ENCODE assay signal across 8 cellular contexts in the genomic region with DNA sequence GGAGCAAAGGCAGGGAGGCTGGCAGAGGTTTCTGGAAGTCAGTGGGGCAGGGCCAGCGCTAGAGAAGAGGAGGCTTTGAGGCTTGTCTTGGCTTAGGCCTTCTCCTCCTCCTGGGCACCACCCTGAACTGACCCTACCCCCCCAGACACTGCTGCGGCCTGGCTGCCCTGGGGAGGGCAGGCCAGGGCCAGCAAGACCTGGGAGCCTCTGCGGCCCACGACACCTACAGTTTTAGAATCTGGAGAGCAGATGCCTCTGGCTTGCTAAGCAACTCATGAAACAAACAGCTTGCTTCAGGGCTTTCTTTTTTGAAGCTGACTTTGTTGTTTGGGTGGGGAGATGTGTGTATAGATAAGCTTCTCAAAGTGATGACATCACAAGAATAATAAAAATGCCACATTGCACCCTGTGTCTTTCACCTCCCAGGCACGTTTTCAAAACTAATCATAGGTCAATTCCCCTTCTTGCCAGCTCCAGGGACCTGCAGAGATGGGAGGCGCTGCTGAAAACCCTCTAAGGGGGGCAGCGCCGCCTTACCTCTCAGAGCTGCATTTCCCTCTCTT. TPM values are rescaled to one million over a fixed set of nuclear protein-coding genes. Genes with fewer than 3 reads are reported as not detected.
DNase-seq lines count a peak whose midpoint lies in the region; ATAC-seq, FAIRE-seq and TF ChIP-seq lines count a peak whose summit lies in the region.

No MANE protein-coding gene starts in this region.

- H4K8ac ChIP-seq in mesenchymal stem cell (ENCODE audit: low read length): no peak overlapping the region

- peak overlapping the region in 1 of 2 experiments; percentile 78 for H3K18ac ChIP-seq in mesenchymal stem cell (ENCODE audit: low read depth in 1 of 2, low read length in 2 of 2)

- peak overlapping the region; percentile 47 for H2BK5ac ChIP-seq in mesenchymal stem cell (ENCODE audit: low read depth, low read length, poor library complexity, severe bottlenecking)

- no peak overlapping the region for H3K4me3 ChIP-seq in HUES64 (ENCODE audit: low read length)
- H3K4me3 ChIP-seq in mammary epithelial cell (replicated peaks in 1 of 3; ENCODE audit: insufficient read depth in 1 of 3, low read depth in 2 of 3, low read length in 3 of 3): no peak overlapping the region
- no peak overlapping the region for H3K4me3 ChIP-seq in mesenchymal stem cell (ENCODE audit: insufficient read depth in 1 of 2, low read depth in 1 of 2, low read length in 2 of 2)

- intact Hi-C loops in CD4-positive, alpha-beta T cell (cut with DNase I, micrococcal nuclease): loop anchor here in 1 of 2 experiments (5.0 kb wide), 1 partner anchor 45 kb away; the partner anchor contains the start of gene SMAD7
- intact Hi-C loops in mammary epithelial cell (cut with micrococcal nuclease): loop anchor here (1.0 to 2.0 kb wide), 2 partner anchors 24 to 45 kb away; no protein-coding TSS in a partner anchor

- H3K9ac ChIP-seq in HUES64 (ENCODE audit: low read depth, low read length): 0 out of 2 replicates have a peak overlapping the region, but pooled peaks have one; percentile 7
- peak overlapping the region; percentile 73 for H3K9ac ChIP-seq in mammary epithelial cell (ENCODE audit: insufficient read depth, low read length)
- peak overlapping the region; percentile 77 for H3K9ac ChIP-seq in mesenchymal stem cell (ENCODE audit: low read length)

- peaks cover 21% of the 10 kb centered on the region for H3K4me1 Mint-ChIP-seq in CD4-positive, alpha-beta T cell (ENCODE audit: low read depth)

- H3K36me3 ChIP-seq in HUES64 (ENCODE audit: insufficient read depth, low read length) (no peaks in the 10 kb centered on the region), mammary epithelial cell (ENCODE audit: insufficient read depth, low read length) (no peaks in the 10 kb centered on the region), mesenchymal stem cell (ENCODE audit: control insufficient read depth in 1 of 2, insufficient read depth in 2 of 2, low read depth in 1 of 2, low read length in 2 of 2) (peaks cover 0 to 5% of the 10 kb centered on the region in 2 experiments)

- peak overlapping the region in 1 of 2 experiments; percentile 82 for H2BK12ac ChIP-seq in mesenchymal stem cell (ENCODE audit: low read length in 2 of 2)

- in situ Hi-C loops in mammary epithelial cell (cut with MboI; ENCODE audit: low sequenced_read_pairs in 2 of 2): no loop called here

- peak overlapping the region; percentile 45 for H4K91ac ChIP-seq in mesenchymal stem cell (ENCODE audit: low read length)

- dilution Hi-C loops in mammary epithelial cell (cut with HindIII; ENCODE audit: low sequenced_read_pairs): loop anchor here (5.0 kb wide), 1 partner anchor 50 kb away; no protein-coding TSS in a partner anchor

- peak overlapping the region; percentile 25 for H3K4me3 Mint-ChIP-seq in CD4-positive, alpha-beta T cell

- no peak overlapping the region for H3K27ac ChIP-seq in CD4-positive, alpha-beta T cell (ENCODE audit: low read depth, low read length)
- H3K27ac ChIP-seq in HUES64 (ENCODE audit: low read depth, low read length) (peak overlapping the region; percentile 73; the same call in 1 of the 2 replicates), mammary epithelial cell (ENCODE audit: insufficient read depth, low read depth, low read length) (peak overlapping the region; percentile 90), mesenchymal stem cell (ENCODE audit: low read length, poor library complexity, severe bottlenecking) (peak overlapping the region; percentile 94)

- H3K27ac Mint-ChIP-seq in CD4-positive, alpha-beta T cell: peak overlapping the region; percentile 85

- H3K23ac ChIP-seq in mesenchymal stem cell (ENCODE audit: low read length in 2 of 2): no peak overlapping the region

- FAIRE-seq in frontal cortex (lab: Jason Lieb, UNC): no peak

- H2AFZ ChIP-seq in mammary epithelial cell (ENCODE audit: low read depth, low read length) (peak overlapping the region; percentile 65), mesenchymal stem cell (ENCODE audit: low read depth, low read length) (no peak overlapping the region)

- no peaks in the 10 kb centered on the region for H3K79me2 ChIP-seq in mammary epithelial cell (ENCODE audit: insufficient read depth, low read length)

- no peak overlapping the region for H2BK120ac ChIP-seq in mesenchymal stem cell (ENCODE audit: low read depth, low read length)

- POLR2A ChIA-PET in CD4-positive, alpha-beta T cell (lab: Charles Lee): interaction anchor here (0.6 to 1.6 kb wide), 7 partner anchors 8 to 340 kb away, joined by 3 to 12 read pairs (median 4); partner anchors contain the start of gene SMAD7

- H2AK5ac ChIP-seq in mesenchymal stem cell (ENCODE audit: low read length, severe bottlenecking): peak overlapping the region; percentile 27

- no peaks in the 10 kb centered on the region for H3K79me1 ChIP-seq in mesenchymal stem cell (replicated peaks; ENCODE audit: low read length, poor library complexity, severe bottlenecking)

- H3K4me1 ChIP-seq in HUES64 (ENCODE audit: insufficient read depth, low read length) (peaks cover 22% of the 10 kb centered on the region), mammary epithelial cell (ENCODE audit: insufficient read depth, low read length) (peaks cover 28% of the 10 kb centered on the region), mesenchymal stem cell (ENCODE audit: control insufficient read depth, insufficient read depth, low read depth, low read length) (peaks cover 49% of the 10 kb centered on the region)

- DNase-seq in CD4-positive, alpha-beta T cell: peak in 5 of 10 experiments; percentile 17 to 43 (median 22)
- DNase-seq in mammary epithelial cell (peak; percentile 91), mesenchymal stem cell (peak; percentile 94), frontal cortex (ENCODE audit: low spot score in 2 of 2) (no peak), NCI-H187 (lab: John Stamatoyannopoulos, UW) (no peak), NCI-H1092 (lab: John Stamatoyannopoulos, UW) (no peak)

- H3K4me2 ChIP-seq in mammary epithelial cell (ENCODE audit: insufficient read depth, low read depth, low read length): peak overlapping the region; percentile 28
- H3K4me2 ChIP-seq in mesenchymal stem cell (ENCODE audit: low read length, poor library complexity, severe bottlenecking): no peak overlapping the region

- H3K9me3 Mint-ChIP-seq in CD4-positive, alpha-beta T cell: no peaks in the 10 kb centered on the region

- BruUV-seq in mammary epithelial cell (replicated peaks; lab: Mats Ljungman, UMichigan): no TSS peak

- H3K27me3 Mint-ChIP-seq in CD4-positive, alpha-beta T cell: no peaks in the 10 kb centered on the region

- no peak for TF ChIP-seq CTCF in CD4-positive, alpha-beta T cell (IDR thresholded peaks at IDR 0.05)
- no peak for TF ChIP-seq CTCF in mammary epithelial cell (conservative IDR thresholded peaks at IDR 0.05 in 1 of 2, IDR thresholded peaks at IDR 0.05 in 1 of 2; ENCODE audit: extremely low read depth in 1 of 2, insufficient read depth in 1 of 2, low read depth in 1 of 2, low read length in 2 of 2)

- no peak overlapping the region for H3K14ac ChIP-seq in mesenchymal stem cell (ENCODE audit: low read length in 2 of 2)

- peak overlapping the region in 1 of 2 experiments; percentile 17 for H3K4ac ChIP-seq in mesenchymal stem cell (ENCODE audit: low read depth in 1 of 2, low read length in 2 of 2)

- H3K36me3 Mint-ChIP-seq in CD4-positive, alpha-beta T cell (ENCODE audit: low read depth): no peaks in the 10 kb centered on the region

- peak; percentile 92 for ATAC-seq in CD4-positive, alpha-beta T cell (ENCODE audit: poor library complexity)
- ATAC-seq in esophagus mucosa: no peak

- no peaks in the 10 kb centered on the region for H3K27me3 ChIP-seq in CD4-positive, alpha-beta T cell (ENCODE audit: control insufficient read depth, insufficient read depth, low read length)
- H3K27me3 ChIP-seq in HUES64 (ENCODE audit: insufficient read depth, low read length) (no peaks in the 10 kb centered on the region; the same call in 1 of the 2 replicates), mammary epithelial cell (ENCODE audit: insufficient read depth, low read length) (no peaks in the 10 kb centered on the region), mesenchymal stem cell (ENCODE audit: control insufficient read depth in 1 of 2, insufficient read depth in 1 of 2, low read length in 2 of 2) (no peaks in the 10 kb centered on the region)

- WGBS in HUES64: 74% methylated on average over 8 of the region's 8 CpGs
- 37% methylated on average over 8 of the region's 8 CpGs for WGBS in mammary epithelial cell (ENCODE audit: low coverage, missing lambda C conversion rate)
- WGBS in mesenchymal stem cell: 46% methylated on average over 8 of the region's 8 CpGs

- H2BK15ac ChIP-seq in mesenchymal stem cell (ENCODE audit: low read depth, poor library complexity, severe bottlenecking): no peak overlapping the region

- CTCF ChIA-PET in CD4-positive, alpha-beta T cell (lab: Charles Lee): interaction anchor here (0.8 to 1.7 kb wide), 7 partner anchors 14 to 490 kb away, joined by 3 to 6 read pairs (median 5); partner anchors contain the start of gene C18orf32
- CTCF ChIA-PET in mammary epithelial cell (lab: Charles Lee; ENCODE audit: low non-redundant PET): no interaction called here

- H4K20me1 ChIP-seq in mammary epithelial cell (ENCODE audit: insufficient read depth, low read length): no peaks in the 10 kb centered on the region

- no peaks in the 10 kb centered on the region for H3K9me3 ChIP-seq in CD4-positive, alpha-beta T cell (ENCODE audit: control insufficient read depth, low read length)
- H3K9me3 ChIP-seq in HUES64 (ENCODE audit: insufficient read depth, low read depth, low read length) (no peaks in the 10 kb centered on the region), mammary epithelial cell (replicated peaks; ENCODE audit: insufficient read depth, low read length) (no peaks in the 10 kb centered on the region), mesenchymal stem cell (ENCODE audit: control insufficient read depth, low read length) (no peaks in the 10 kb centered on the region)

RNA-seq across cellular contexts. Expression of gene SMAD7, which starts 46.2 kb away (rescaled TPM):
- total RNA-seq in CD4-positive, alpha-beta T cell: 100 to 1,000 TPM; 244 to 254 TPM
- 9.8 TPM for polyA plus RNA-seq in HUES64 (2013, experiment 1 of 2)
- polyA plus RNA-seq in HUES64 (2013, experiment 2 of 2): 10.7 TPM
- total RNA-seq in mammary epithelial cell (10 to 100 TPM; 15.7 to 20.0 TPM), esophagus mucosa (3.7 TPM), frontal cortex (14.7 TPM)
- 8.2 TPM for polyA plus RNA-seq in mammary epithelial cell
- polyA minus RNA-seq in mammary epithelial cell: 53.8 TPM
- polyA plus RNA-seq in mesenchymal stem cell (2013, experiment 1 of 2): 9.6 TPM
- 9.9 TPM for polyA plus RNA-seq in mesenchymal stem cell (2013, experiment 2 of 2)

Comparison
In these comparisons a context has a peak if more than half of its experiments do, and no peak if none do; other contexts are left out.
1. DNase-seq: peak in mammary epithelial cell (single experiment) and mesenchymal stem cell (single experiment); none in frontal cortex (0 of 2), NCI-H187 (0 of 2) and NCI-H1092 (single experiment).
2. H3K9ac ChIP-seq: peak in every context shown above with its lines; median percentile 77 in mesenchymal stem cell; 73 in mammary epithelial cell; 7 in HUES64.
3. RNA of gene SMAD7, which starts 46.2 kb away (total RNA-seq): 244 to 254 TPM in CD4-positive, alpha-beta T cell; 15.7 to 20.0 TPM in mammary epithelial cell, 14.7 TPM in frontal cortex (single experiment) and 3.7 TPM in esophagus mucosa (single experiment); every median in the first group is over 10 times any median in the second.